1 cellular context compared by ENCODE assay signal in the genomic region with DNA sequence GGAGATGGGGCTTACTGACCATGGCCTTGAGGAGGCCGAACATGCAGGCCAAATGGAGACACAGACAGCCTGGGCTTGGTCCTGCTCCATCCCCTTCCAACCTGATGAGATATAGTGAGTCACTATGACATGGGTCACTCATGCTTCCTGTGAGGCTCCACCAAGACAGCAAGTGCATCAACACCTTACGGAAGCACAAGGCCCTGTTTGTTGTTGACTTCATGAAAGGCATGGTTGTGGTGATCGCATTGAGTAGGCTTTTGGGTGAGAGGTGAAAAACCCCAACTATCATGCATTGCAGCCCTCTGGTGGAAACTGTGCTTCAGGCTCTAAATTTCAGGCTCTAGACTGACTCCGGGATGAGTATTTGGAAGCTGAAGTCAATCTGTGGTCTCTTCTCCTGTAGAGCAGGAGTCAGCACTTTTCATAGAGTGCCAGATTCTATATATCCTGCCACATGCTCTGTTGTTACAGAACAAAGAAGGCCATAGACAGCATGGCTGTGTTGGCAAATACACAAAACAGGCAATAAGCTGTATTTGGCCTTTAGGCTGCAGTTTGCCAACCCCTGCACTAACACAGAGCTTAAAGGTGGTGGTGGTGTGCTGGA.
TF ChIP-seq lines count a peak whose summit lies in the region.

No MANE protein-coding gene starts in this region.

TF ChIP-seq in HepG2, 621 proteins besides CTCF, POLR2A, EP300 and RAD21:
- no peak for TF ChIP-seq ZNF589 (CRISPR knock-in tag; conservative IDR thresholded peaks at IDR 0.05)
- no peak for TF ChIP-seq TCF7 (IDR thresholded peaks at IDR 0.05; ENCODE audit: low read depth)
- TF ChIP-seq MAFK (conservative IDR thresholded peaks at IDR 0.05 in 1 of 2, IDR thresholded peaks at IDR 0.05 in 1 of 2; ENCODE audit: low read length in 2 of 2), result peak; percentile 42 to 51; a peak in 3 of 4 replicates
- TF ChIP-seq HOXA9 (CRISPR knock-in tag; IDR thresholded peaks at IDR 0.05; ENCODE audit: borderline replicate concordance), result no peak
- no peak for TF ChIP-seq XRCC5 (optimal IDR thresholded peaks at IDR 0.05; ENCODE audit: low read length)
- 0 out of 2 replicates have a peak, but pooled peaks have one; percentile 11 for TF ChIP-seq FOSL2 (CRISPR knock-in tag; IDR thresholded peaks at IDR 0.05)
- TF ChIP-seq CREB1 (IDR thresholded peaks at IDR 0.05), result peak; percentile 86
- no peak for TF ChIP-seq CREB1 (CRISPR knock-in tag; IDR thresholded peaks at IDR 0.05)
TF ChIP-seq in HepG2: peak in this region for 3.
